In the genomic region with DNA sequence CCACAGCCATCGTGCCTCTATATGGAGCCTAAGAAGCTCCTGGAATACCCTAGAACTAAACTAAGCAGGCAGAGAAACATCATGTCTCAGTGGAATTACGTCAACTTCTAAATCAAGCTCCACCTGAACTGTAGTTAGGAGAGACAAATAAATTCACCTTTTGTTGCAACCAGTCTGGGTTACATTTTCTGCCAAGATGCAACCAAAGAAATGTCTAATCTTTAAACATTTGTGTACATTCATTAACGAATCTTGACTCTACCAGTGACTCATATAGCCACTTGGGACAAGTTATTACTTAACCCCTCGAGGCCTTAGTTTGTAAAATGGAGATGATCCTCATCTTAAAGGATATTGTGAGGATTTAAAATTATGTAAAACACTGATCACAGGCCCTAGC, we compare ENCODE assay signal across 9 cellular contexts. TPM values are rescaled to one million over a fixed set of nuclear protein-coding genes. Genes with fewer than 3 reads are reported as not detected.
DNase-seq lines count a peak whose midpoint lies in the region; ATAC-seq and TF ChIP-seq lines count a peak whose summit lies in the region.
"Had no signal": no experiment of that assay in that cellular context is flagged by ENCODE, and none has a peak within 500 bp of the region (broad histone marks: within the 10 kb centered on the region; RNA-seq: fewer than 3 reads in every experiment).

No MANE protein-coding gene starts in this region.

- H3K27ac ChIP-seq in colonic mucosa: peak overlapping the region; percentile 23
- H3K27ac ChIP-seq in right atrium auricular region: no peak overlapping the region
- H3K27ac ChIP-seq in right cardiac atrium (ENCODE audit: low read length): no peak overlapping the region

- no peak overlapping the region for H3K4me3 ChIP-seq in colonic mucosa
- H3K4me3 ChIP-seq in skeletal muscle satellite cell (ENCODE audit: low read length): no peak overlapping the region
- H3K4me3 ChIP-seq in right atrium auricular region: no peak overlapping the region
- no peak overlapping the region for H3K4me3 ChIP-seq in right cardiac atrium (ENCODE audit: low read length)
- H3K4me3 ChIP-seq: K562 had no signal

- no peaks in the 10 kb centered on the region for H3K9me3 ChIP-seq in colonic mucosa
- H3K9me3 ChIP-seq in skeletal muscle satellite cell (replicated peaks; ENCODE audit: low read length): no peaks in the 10 kb centered on the region
- no peaks in the 10 kb centered on the region for H3K9me3 ChIP-seq in right atrium auricular region
- no peaks in the 10 kb centered on the region for H3K9me3 ChIP-seq in right cardiac atrium (ENCODE audit: control insufficient read depth, low read length)

- TF ChIP-seq CTCF in colonic mucosa (IDR thresholded peaks at IDR 0.05) (no peak), right atrium auricular region (IDR thresholded peaks at IDR 0.05) (no peak), GM10248 (IDR thresholded peaks at IDR 0.05; ENCODE audit: control extremely low read depth, extremely low read depth, low read depth, missing control alignments) (no peak)

- WGBS in right cardiac atrium: 75% methylated on average over 4 of the region's 4 CpGs

- peak; percentile 74 for ATAC-seq in GM19452 (IDR thresholded peaks at IDR 0.05; ENCODE audit: unreplicated experiment)
- peak; percentile 68 for ATAC-seq in HG03135 (IDR thresholded peaks at IDR 0.05; ENCODE audit: unreplicated experiment)
- no peak for ATAC-seq in right cardiac atrium
- ATAC-seq: K562 had no signal

- H3K36me3 ChIP-seq in colonic mucosa (no peaks in the 10 kb centered on the region), skeletal muscle satellite cell (ENCODE audit: insufficient read depth, low read length) (no peaks in the 10 kb centered on the region), right atrium auricular region (no peaks in the 10 kb centered on the region)

- CTCF ChIA-PET in GM10248 (lab: Yijun Ruan, JAX): interaction anchor here (1.2 kb wide), 2 partner anchors 9 to 20 kb away, joined by 3 read pairs; a partner anchor contains a TSS

- H3K27me3 ChIP-seq in colonic mucosa (no peaks in the 10 kb centered on the region), skeletal muscle satellite cell (ENCODE audit: control insufficient read depth, insufficient read depth, low read length) (no peaks in the 10 kb centered on the region), right atrium auricular region (no peaks in the 10 kb centered on the region), right cardiac atrium (ENCODE audit: control insufficient read depth, insufficient read depth) (no peaks in the 10 kb centered on the region)

- peaks cover 20% of the 10 kb centered on the region for H3K4me1 ChIP-seq in colonic mucosa
- peaks cover 66% of the 10 kb centered on the region for H3K4me1 ChIP-seq in skeletal muscle satellite cell (ENCODE audit: control insufficient read depth, insufficient read depth, low read length)
- H3K4me1 ChIP-seq in right atrium auricular region: peaks cover 0 to 36% of the 10 kb centered on the region in 2 donors
- H3K4me1 ChIP-seq in right cardiac atrium (ENCODE audit: control insufficient read depth, insufficient read depth, low read length): peaks cover 4% of the 10 kb centered on the region

- peak overlapping the region in 1 of 2 donors; percentile 62 for H3K9ac ChIP-seq in colonic mucosa (ENCODE audit: low read depth in 2 of 2, low read length in 2 of 2)
- H3K9ac ChIP-seq in skeletal muscle satellite cell (ENCODE audit: low read depth, low read length): no peak overlapping the region

- intact Hi-C loops in colonic mucosa (cut with DNase I): loop anchor here (10.0 kb wide), 1 partner anchor 177 kb away; no protein-coding TSS in a partner anchor
- intact Hi-C loops in cardiac septum (cut with DNase I): loop anchor here (10.0 kb wide), 2 partner anchors 177 to 447 kb away; no protein-coding TSS in a partner anchor
- intact Hi-C loops in right cardiac atrium (cut with DNase I): loop anchor here in 1 of 4 donors (10.0 kb wide), 1 partner anchor 157 kb away; no protein-coding TSS in a partner anchor

- no peak for DNase-seq in colonic mucosa
- no peak for DNase-seq in right atrium auricular region (ENCODE audit: low spot score)
- DNase-seq in GM10248 (ENCODE audit: extremely low spot score): no peak
- DNase-seq in cardiac septum (ENCODE audit: low spot score): no peak
- no peak for DNase-seq in right cardiac atrium

- POLR2A ChIA-PET in GM10248 (lab: Yijun Ruan, JAX): no interaction called here

- peak overlapping the region; percentile 16 for H3K4me2 ChIP-seq in skeletal muscle satellite cell (ENCODE audit: low read length)

RNA-seq across cellular contexts. Expression of a gene that starts 8.9 kb away (rescaled TPM):
- total RNA-seq in colonic mucosa: 100 to 1,000 TPM in 1 of 2 donors, 10 to 100 TPM in 1; 94.1 to 117 TPM
- total RNA-seq in skeletal muscle satellite cell (2012; rRNA removed): 26.4 and 28.9 TPM in 2 replicates
- 10 to 100 TPM; 24.5 to 36.4 TPM for total RNA-seq in right atrium auricular region
- total RNA-seq in cardiac septum: 51.4 TPM
- 10 to 100 TPM; 36.5 to 45.7 (median 44.0) TPM for total RNA-seq in right cardiac atrium
- polyA plus RNA-seq in right cardiac atrium: 9.6 TPM
- polyA plus RNA-seq: K562 had no signal

Comparison
In these comparisons a context has a peak if more than half of its experiments do, and no peak if none do; other contexts are left out.
1. ATAC-seq: peak in GM19452 (single experiment) and HG03135 (single experiment); none in right cardiac atrium (0 of 2).